1 cellular context compared by ENCODE assay signal in genomic region chr19:15516363-15516762, GRCh38.
TF ChIP-seq lines count a peak whose summit lies in the region.

No MANE protein-coding gene starts in this region.

TF ChIP-seq in HCT116, 20 proteins besides CTCF, POLR2A, EP300 and RAD21 (continued from another document):
- no peak for TF ChIP-seq ZBTB33 (IDR thresholded peaks at IDR 0.05; ENCODE audit: extremely low read depth, insufficient replicate concordance, low read length)
TF ChIP-seq in HCT116: peak in this region for 1.
